Comparison of ENCODE assay signal across 1 cellular context in genomic region chr21:45291613-45292398, GRCh38.
TF ChIP-seq lines count a peak whose summit lies in the region.

No MANE protein-coding gene starts in this region.

TF ChIP-seq in IMR-90, 13 proteins besides CTCF, POLR2A, EP300 and RAD21:
- TF ChIP-seq, protein P1, sequence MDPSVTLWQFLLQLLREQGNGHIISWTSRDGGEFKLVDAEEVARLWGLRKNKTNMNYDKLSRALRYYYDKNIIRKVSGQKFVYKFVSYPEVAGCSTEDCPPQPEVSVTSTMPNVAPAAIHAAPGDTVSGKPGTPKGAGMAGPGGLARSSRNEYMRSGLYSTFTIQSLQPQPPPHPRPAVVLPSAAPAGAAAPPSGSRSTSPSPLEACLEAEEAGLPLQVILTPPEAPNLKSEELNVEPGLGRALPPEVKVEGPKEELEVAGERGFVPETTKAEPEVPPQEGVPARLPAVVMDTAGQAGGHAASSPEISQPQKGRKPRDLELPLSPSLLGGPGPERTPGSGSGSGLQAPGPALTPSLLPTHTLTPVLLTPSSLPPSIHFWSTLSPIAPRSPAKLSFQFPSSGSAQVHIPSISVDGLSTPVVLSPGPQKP (IDR thresholded peaks at IDR 0.05; ENCODE audit: borderline replicate concordance, low read depth, low read length) = no peak
- no peak for TF ChIP-seq SMC3 (IDR thresholded peaks at IDR 0.05; ENCODE audit: low read depth, low read length)
- TF ChIP-seq BHLHE40 (IDR thresholded peaks at IDR 0.05; ENCODE audit: low read depth, low read length) = no peak
- no peak for TF ChIP-seq MXI1 (IDR thresholded peaks at IDR 0.05; ENCODE audit: borderline replicate concordance, low read depth, low read length)
- TF ChIP-seq RCOR1 (IDR thresholded peaks at IDR 0.05; ENCODE audit: insufficient replicate concordance, low read length) = no peak
- TF ChIP-seq, protein P2, sequence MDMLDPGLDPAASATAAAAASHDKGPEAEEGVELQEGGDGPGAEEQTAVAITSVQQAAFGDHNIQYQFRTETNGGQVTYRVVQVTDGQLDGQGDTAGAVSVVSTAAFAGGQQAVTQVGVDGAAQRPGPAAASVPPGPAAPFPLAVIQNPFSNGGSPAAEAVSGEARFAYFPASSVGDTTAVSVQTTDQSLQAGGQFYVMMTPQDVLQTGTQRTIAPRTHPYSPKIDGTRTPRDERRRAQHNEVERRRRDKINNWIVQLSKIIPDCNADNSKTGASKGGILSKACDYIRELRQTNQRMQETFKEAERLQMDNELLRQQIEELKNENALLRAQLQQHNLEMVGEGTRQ (IDR thresholded peaks at IDR 0.05; ENCODE audit: low read depth, low read length) = no peak
- TF ChIP-seq FOS (IDR thresholded peaks at IDR 0.05; ENCODE audit: low read depth, low read length) = no peak
- no peak for TF ChIP-seq CEBPB (IDR thresholded peaks at IDR 0.05; ENCODE audit: low read depth, low read length)
